Comparison of ENCODE assay signal across 24 cellular contexts in genomic region chr16:26454102-26454501, GRCh38.
DNase-seq lines count a peak whose midpoint lies in the region; ATAC-seq, FAIRE-seq and TF ChIP-seq lines count a peak whose summit lies in the region.
"Had no signal": no experiment of that assay in that cellular context is flagged by ENCODE, and none has a peak within 500 bp of the region (broad histone marks: within the 10 kb centered on the region; RNA-seq: fewer than 3 reads in every experiment).

No MANE protein-coding gene starts in this region.

- TF ChIP-seq CTCF in fibroblast of mammary gland (conservative IDR thresholded peaks at IDR 0.05; ENCODE audit: control insufficient read depth, insufficient read depth, low read depth, low read length) = no peak

- H3K4me1 Mint-ChIP-seq in activated naive CD8-positive, alpha-beta T cell treated with anti-CD3 and anti-CD28 coated beads, Interleukin-2, amount 50 U/mL, for 24 hours = peaks cover 6% of the 10 kb centered on the region
- peaks cover 3% of the 10 kb centered on the region for H3K4me1 Mint-ChIP-seq in activated naive CD8-positive, alpha-beta T cell treated with anti-CD3 and anti-CD28 coated beads for 36 hours
- H3K4me1 Mint-ChIP-seq: CD4-positive, CD25-positive, alpha-beta regulatory T cell; naive thymus-derived CD8-positive, alpha-beta T cell; stimulated activated naive B cell treated with anti-CD40 and anti-IgM and Interleukin-4, amounts not matched to agents 10 μg/mL and 1 μg/mL and 100 μg/mL, for 72 hours; T-helper 17 cell had no signal

- peak; percentile 61 for ATAC-seq in activated naive CD8-positive, alpha-beta T cell treated with anti-CD3 and anti-CD28 coated beads, Interleukin-2, amount 50 U/mL, for 24 hours
- ATAC-seq in HG03378 (IDR thresholded peaks at IDR 0.05; ENCODE audit: unreplicated experiment) = no peak
- ATAC-seq: HCT116; heart left ventricle; naive thymus-derived CD8-positive, alpha-beta T cell; stimulated activated naive B cell treated with anti-CD40 and anti-IgM and Interleukin-4, amounts not matched to agents 10 μg/mL and 1 μg/mL and 100 μg/mL, for 72 hours; T-helper 17 cell had no signal

- no peaks in the 10 kb centered on the region for H3K36me3 Mint-ChIP-seq in activated naive CD8-positive, alpha-beta T cell treated with anti-CD3 and anti-CD28 coated beads, Interleukin-2, amount 50 U/mL, for 24 hours (ENCODE audit: low read depth)
- H3K36me3 Mint-ChIP-seq in activated naive CD8-positive, alpha-beta T cell treated with anti-CD3 and anti-CD28 coated beads for 36 hours = no peaks in the 10 kb centered on the region
- H3K36me3 Mint-ChIP-seq: activated CD4-positive, alpha-beta memory T cell treated with anti-CD3 and anti-CD28 coated beads for 36 hours; CD4-positive, CD25-positive, alpha-beta regulatory T cell; naive thymus-derived CD8-positive, alpha-beta T cell; stimulated activated naive B cell treated with anti-CD40 and anti-IgM and Interleukin-4, amounts not matched to agents 10 μg/mL and 1 μg/mL and 100 μg/mL, for 72 hours had no signal

- H3K27me3 Mint-ChIP-seq in activated naive CD8-positive, alpha-beta T cell treated with anti-CD3 and anti-CD28 coated beads, Interleukin-2, amount 50 U/mL, for 24 hours = peaks cover 6% of the 10 kb centered on the region
- peaks cover 15% of the 10 kb centered on the region for H3K27me3 Mint-ChIP-seq in activated naive CD8-positive, alpha-beta T cell treated with anti-CD3 and anti-CD28 coated beads for 36 hours

- FAIRE-seq in urothelium cell line (lab: Jason Lieb, UNC) = no peak
- FAIRE-seq: D721Med, GM12891 had no signal

- no peak overlapping the region for H3K4me3 ChIP-seq in fibroblast of mammary gland (ENCODE audit: control insufficient read depth, low read depth, low read length)
- H3K4me3 ChIP-seq: heart left ventricle had no signal

- no peak for DNase-seq in activated naive CD8-positive, alpha-beta T cell treated with anti-CD3 and anti-CD28 coated beads, Interleukin-2, amount 50 U/mL, for 24 hours
- no peak for DNase-seq in activated naive CD8-positive, alpha-beta T cell treated with anti-CD3 and anti-CD28 coated beads for 36 hours
- DNase-seq in RKO (ENCODE audit: low spot score) (peak; percentile 55), fibroblast of mammary gland (ENCODE audit: low read depth) (peak; percentile 1), urothelium cell line (ENCODE audit: low spot score) (peak; percentile 16), inferior parietal cortex (ENCODE audit: extremely low spot score) (no peak)
- DNase-seq: activated CD4-positive, alpha-beta memory T cell treated with anti-CD3 and anti-CD28 coated beads for 36 hours; activated T-cell treated with anti-CD3 and anti-CD28 coated beads for 4 hours; aorta; CD4-positive, CD25-positive, alpha-beta regulatory T cell; central memory CD4-positive, alpha-beta T cell; dermis blood vessel endothelial cell; heart left ventricle; naive thymus-derived CD8-positive, alpha-beta T cell; NCI-H1048; NCI-H187 treated with DMSO at 0.1 percent for 48 hours; NCI-H69; SK-N-SH; stimulated activated naive B cell treated with anti-CD40 and anti-IgM and Interleukin-4, amounts not matched to agents 10 μg/mL and 1 μg/mL and 100 μg/mL, for 72 hours; T-helper 17 cell had no signal

- no peaks in the 10 kb centered on the region for H3K9me3 Mint-ChIP-seq in activated naive CD8-positive, alpha-beta T cell treated with anti-CD3 and anti-CD28 coated beads, Interleukin-2, amount 50 U/mL, for 24 hours
- peaks cover 3% of the 10 kb centered on the region for H3K9me3 Mint-ChIP-seq in activated naive CD8-positive, alpha-beta T cell treated with anti-CD3 and anti-CD28 coated beads for 36 hours

- no peak overlapping the region for H3K4me3 Mint-ChIP-seq in activated naive CD8-positive, alpha-beta T cell treated with anti-CD3 and anti-CD28 coated beads, Interleukin-2, amount 50 U/mL, for 24 hours
- no peak overlapping the region for H3K4me3 Mint-ChIP-seq in activated naive CD8-positive, alpha-beta T cell treated with anti-CD3 and anti-CD28 coated beads for 36 hours
- H3K4me3 Mint-ChIP-seq: activated CD4-positive, alpha-beta memory T cell treated with anti-CD3 and anti-CD28 coated beads for 36 hours; CD4-positive, CD25-positive, alpha-beta regulatory T cell; naive thymus-derived CD8-positive, alpha-beta T cell; stimulated activated naive B cell treated with anti-CD40 and anti-IgM and Interleukin-4, amounts not matched to agents 10 μg/mL and 1 μg/mL and 100 μg/mL, for 72 hours; T-helper 17 cell had no signal

- H3K27ac Mint-ChIP-seq in activated naive CD8-positive, alpha-beta T cell treated with anti-CD3 and anti-CD28 coated beads, Interleukin-2, amount 50 U/mL, for 24 hours = no peak overlapping the region
- H3K27ac Mint-ChIP-seq in activated naive CD8-positive, alpha-beta T cell treated with anti-CD3 and anti-CD28 coated beads for 36 hours = no peak overlapping the region
- H3K27ac Mint-ChIP-seq: activated CD4-positive, alpha-beta memory T cell treated with anti-CD3 and anti-CD28 coated beads for 36 hours; CD4-positive, CD25-positive, alpha-beta regulatory T cell; naive thymus-derived CD8-positive, alpha-beta T cell; stimulated activated naive B cell treated with anti-CD40 and anti-IgM and Interleukin-4, amounts not matched to agents 10 μg/mL and 1 μg/mL and 100 μg/mL, for 72 hours; T-helper 17 cell had no signal

Comparison
In these comparisons a context has a peak if more than half of its experiments do, and no peak if none do; other contexts are left out.
1. DNase-seq: peak in RKO (single experiment), fibroblast of mammary gland (single experiment) and urothelium cell line (single experiment); none in activated naive CD8-positive, alpha-beta T cell treated with anti-CD3 and anti-CD28 coated beads, Interleukin-2, amount 50 U/mL, for 24 hours (single experiment), activated naive CD8-positive, alpha-beta T cell treated with anti-CD3 and anti-CD28 coated beads for 36 hours (single experiment) and inferior parietal cortex (single experiment).